In genomic region chr12:57088442-57089258, GRCh38 we compare ENCODE assay signal across 1 cellular context.
TF ChIP-seq lines count a peak whose summit lies in the region.

Gene NAB2, plus strand, starts transcription at chr12:57089114. Its CDS starts 158 bp downstream, at chr12:57089272.

TF ChIP-seq in GM12878, 131 proteins besides CTCF, POLR2A, EP300 and RAD21 (continued from another document and continues in another):
- TF ChIP-seq ZSCAN29 (IDR thresholded peaks at IDR 0.05) (no peak), MYB (IDR thresholded peaks at IDR 0.05; ENCODE audit: borderline replicate concordance, low read depth, low read length) (no peak), HDAC6 (IDR thresholded peaks at IDR 0.05; ENCODE audit: unreplicated experiment) (peak; percentile 57), BACH1 (IDR thresholded peaks at IDR 0.05; ENCODE audit: borderline replicate concordance) (peak; percentile 46; the same call in 1 of the 2 replicates), EZH2 (IDR thresholded peaks at IDR 0.05; ENCODE audit: borderline replicate concordance, control insufficient read depth, low read depth, low read length) (no peak), CREB1 (IDR thresholded peaks at IDR 0.05; ENCODE audit: low read depth) (no peak), CREM (IDR thresholded peaks at IDR 0.05; ENCODE audit: low read depth) (peak; percentile 50; the same call in 1 of the 2 replicates), ZNF274 (IDR thresholded peaks at IDR 0.05; ENCODE audit: insufficient read depth, insufficient read length) (no peak), RUNX3 (IDR thresholded peaks at IDR 0.05; ENCODE audit: low read length) (no peak), RCOR1 (conservative IDR thresholded peaks at IDR 0.05; ENCODE audit: low read depth, low read length) (no peak), MTA3 (IDR thresholded peaks at IDR 0.05; ENCODE audit: borderline replicate concordance, low read length) (no peak), PAX8 (IDR thresholded peaks at IDR 0.05) (no peak), KDM1A (IDR thresholded peaks at IDR 0.05; ENCODE audit: borderline replicate concordance) (no peak), EED (IDR thresholded peaks at IDR 0.05; ENCODE audit: low read depth) (no peak; the same call in 1 of the 2 replicates), TARDBP (IDR thresholded peaks at IDR 0.05; ENCODE audit: borderline replicate concordance) (0 out of 2 replicates have a peak, but pooled peaks have one; percentile 20), WRNIP1 (IDR thresholded peaks at IDR 0.05; ENCODE audit: borderline replicate concordance, low read depth, low read length) (no peak), YY1 (IDR thresholded peaks at IDR 0.05; ENCODE audit: low read depth, low read length) (peak; percentile 45; the same call in 1 of the 2 replicates), RBBP5 (conservative IDR thresholded peaks at IDR 0.05) (no peak), CBX3 (IDR thresholded peaks at IDR 0.05; ENCODE audit: borderline replicate concordance, low read depth) (no peak), USF2 (IDR thresholded peaks at IDR 0.05; ENCODE audit: borderline replicate concordance, low read depth, low read length) (peak; percentile 62), CBX5 (IDR thresholded peaks at IDR 0.05; ENCODE audit: low read depth) (no peak), BHLHE40 (IDR thresholded peaks at IDR 0.05; ENCODE audit: borderline replicate concordance in 1 of 2, low read depth in 2 of 2, low read length in 1 of 2) (peak; percentile 94 to 96), SPI1 (IDR thresholded peaks at IDR 0.05; ENCODE audit: borderline replicate concordance, insufficient read depth, low read depth, low read length) (no peak), CEBPB (IDR thresholded peaks at IDR 0.05; ENCODE audit: borderline replicate concordance in 1 of 2, low read depth in 2 of 2, low read length in 2 of 2) (no peak), CHD4 (IDR thresholded peaks at IDR 0.05) (no peak), KAT2A (conservative IDR thresholded peaks at IDR 0.05; ENCODE audit: control insufficient read depth, low read depth, low read length) (no peak), PAX5 (IDR thresholded peaks at IDR 0.05; ENCODE audit: borderline replicate concordance, low read depth, low read length) (peak; percentile 19; the same call in 1 of the 2 replicates), KLF5 (IDR thresholded peaks at IDR 0.05; ENCODE audit: partially characterized antibody) (peak; percentile 73)
- TF ChIP-seq, protein P1, sequence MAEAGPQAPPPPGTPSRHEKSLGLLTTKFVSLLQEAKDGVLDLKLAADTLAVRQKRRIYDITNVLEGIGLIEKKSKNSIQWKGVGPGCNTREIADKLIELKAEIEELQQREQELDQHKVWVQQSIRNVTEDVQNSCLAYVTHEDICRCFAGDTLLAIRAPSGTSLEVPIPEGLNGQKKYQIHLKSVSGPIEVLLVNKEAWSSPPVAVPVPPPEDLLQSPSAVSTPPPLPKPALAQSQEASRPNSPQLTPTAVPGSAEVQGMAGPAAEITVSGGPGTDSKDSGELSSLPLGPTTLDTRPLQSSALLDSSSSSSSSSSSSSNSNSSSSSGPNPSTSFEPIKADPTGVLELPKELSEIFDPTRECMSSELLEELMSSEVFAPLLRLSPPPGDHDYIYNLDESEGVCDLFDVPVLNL (IDR thresholded peaks at IDR 0.05; ENCODE audit: low read depth, low read length), result no peak
- TF ChIP-seq, protein P2, sequence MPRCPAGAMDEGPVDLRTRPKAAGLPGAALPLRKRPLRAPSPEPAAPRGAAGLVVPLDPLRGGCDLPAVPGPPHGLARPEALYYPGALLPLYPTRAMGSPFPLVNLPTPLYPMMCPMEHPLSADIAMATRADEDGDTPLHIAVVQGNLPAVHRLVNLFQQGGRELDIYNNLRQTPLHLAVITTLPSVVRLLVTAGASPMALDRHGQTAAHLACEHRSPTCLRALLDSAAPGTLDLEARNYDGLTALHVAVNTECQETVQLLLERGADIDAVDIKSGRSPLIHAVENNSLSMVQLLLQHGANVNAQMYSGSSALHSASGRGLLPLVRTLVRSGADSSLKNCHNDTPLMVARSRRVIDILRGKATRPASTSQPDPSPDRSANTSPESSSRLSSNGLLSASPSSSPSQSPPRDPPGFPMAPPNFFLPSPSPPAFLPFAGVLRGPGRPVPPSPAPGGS (IDR thresholded peaks at IDR 0.05; ENCODE audit: borderline replicate concordance, insufficient read depth, low read depth, low read length, poor library complexity, severe bottlenecking), result peak; percentile 12
- TF ChIP-seq, protein P3, sequence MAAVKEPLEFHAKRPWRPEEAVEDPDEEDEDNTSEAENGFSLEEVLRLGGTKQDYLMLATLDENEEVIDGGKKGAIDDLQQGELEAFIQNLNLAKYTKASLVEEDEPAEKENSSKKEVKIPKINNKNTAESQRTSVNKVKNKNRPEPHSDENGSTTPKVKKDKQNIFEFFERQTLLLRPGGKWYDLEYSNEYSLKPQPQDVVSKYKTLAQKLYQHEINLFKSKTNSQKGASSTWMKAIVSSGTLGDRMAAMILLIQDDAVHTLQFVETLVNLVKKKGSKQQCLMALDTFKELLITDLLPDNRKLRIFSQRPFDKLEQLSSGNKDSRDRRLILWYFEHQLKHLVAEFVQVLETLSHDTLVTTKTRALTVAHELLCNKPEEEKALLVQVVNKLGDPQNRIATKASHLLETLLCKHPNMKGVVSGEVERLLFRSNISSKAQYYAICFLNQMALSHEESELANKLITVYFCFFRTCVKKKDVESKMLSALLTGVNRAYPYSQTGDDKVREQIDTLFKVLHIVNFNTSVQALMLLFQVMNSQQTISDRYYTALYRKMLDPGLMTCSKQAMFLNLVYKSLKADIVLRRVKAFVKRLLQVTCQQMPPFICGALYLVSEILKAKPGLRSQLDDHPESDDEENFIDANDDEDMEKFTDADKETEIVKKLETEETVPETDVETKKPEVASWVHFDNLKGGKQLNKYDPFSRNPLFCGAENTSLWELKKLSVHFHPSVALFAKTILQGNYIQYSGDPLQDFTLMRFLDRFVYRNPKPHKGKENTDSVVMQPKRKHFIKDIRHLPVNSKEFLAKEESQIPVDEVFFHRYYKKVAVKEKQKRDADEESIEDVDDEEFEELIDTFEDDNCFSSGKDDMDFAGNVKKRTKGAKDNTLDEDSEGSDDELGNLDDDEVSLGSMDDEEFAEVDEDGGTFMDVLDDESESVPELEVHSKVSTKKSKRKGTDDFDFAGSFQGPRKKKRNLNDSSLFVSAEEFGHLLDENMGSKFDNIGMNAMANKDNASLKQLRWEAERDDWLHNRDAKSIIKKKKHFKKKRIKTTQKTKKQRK (IDR thresholded peaks at IDR 0.05; ENCODE audit: low read depth, low read length), result no peak
- TF ChIP-seq, protein P4, sequence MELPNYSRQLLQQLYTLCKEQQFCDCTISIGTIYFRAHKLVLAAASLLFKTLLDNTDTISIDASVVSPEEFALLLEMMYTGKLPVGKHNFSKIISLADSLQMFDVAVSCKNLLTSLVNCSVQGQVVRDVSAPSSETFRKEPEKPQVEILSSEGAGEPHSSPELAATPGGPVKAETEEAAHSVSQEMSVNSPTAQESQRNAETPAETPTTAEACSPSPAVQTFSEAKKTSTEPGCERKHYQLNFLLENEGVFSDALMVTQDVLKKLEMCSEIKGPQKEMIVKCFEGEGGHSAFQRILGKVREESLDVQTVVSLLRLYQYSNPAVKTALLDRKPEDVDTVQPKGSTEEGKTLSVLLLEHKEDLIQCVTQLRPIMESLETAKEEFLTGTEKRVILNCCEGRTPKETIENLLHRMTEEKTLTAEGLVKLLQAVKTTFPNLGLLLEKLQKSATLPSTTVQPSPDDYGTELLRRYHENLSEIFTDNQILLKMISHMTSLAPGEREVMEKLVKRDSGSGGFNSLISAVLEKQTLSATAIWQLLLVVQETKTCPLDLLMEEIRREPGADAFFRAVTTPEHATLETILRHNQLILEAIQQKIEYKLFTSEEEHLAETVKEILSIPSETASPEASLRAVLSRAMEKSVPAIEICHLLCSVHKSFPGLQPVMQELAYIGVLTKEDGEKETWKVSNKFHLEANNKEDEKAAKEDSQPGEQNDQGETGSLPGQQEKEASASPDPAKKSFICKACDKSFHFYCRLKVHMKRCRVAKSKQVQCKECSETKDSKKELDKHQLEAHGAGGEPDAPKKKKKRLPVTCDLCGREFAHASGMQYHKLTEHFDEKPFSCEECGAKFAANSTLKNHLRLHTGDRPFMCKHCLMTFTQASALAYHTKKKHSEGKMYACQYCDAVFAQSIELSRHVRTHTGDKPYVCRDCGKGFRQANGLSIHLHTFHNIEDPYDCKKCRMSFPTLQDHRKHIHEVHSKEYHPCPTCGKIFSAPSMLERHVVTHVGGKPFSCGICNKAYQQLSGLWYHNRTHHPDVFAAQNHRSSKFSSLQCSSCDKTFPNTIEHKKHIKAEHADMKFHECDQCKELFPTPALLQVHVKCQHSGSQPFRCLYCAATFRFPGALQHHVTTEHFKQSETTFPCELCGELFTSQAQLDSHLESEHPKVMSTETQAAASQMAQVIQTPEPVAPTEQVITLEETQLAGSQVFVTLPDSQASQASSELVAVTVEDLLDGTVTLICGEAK (IDR thresholded peaks at IDR 0.05; ENCODE audit: borderline replicate concordance), result no peak
- TF ChIP-seq, protein P5, sequence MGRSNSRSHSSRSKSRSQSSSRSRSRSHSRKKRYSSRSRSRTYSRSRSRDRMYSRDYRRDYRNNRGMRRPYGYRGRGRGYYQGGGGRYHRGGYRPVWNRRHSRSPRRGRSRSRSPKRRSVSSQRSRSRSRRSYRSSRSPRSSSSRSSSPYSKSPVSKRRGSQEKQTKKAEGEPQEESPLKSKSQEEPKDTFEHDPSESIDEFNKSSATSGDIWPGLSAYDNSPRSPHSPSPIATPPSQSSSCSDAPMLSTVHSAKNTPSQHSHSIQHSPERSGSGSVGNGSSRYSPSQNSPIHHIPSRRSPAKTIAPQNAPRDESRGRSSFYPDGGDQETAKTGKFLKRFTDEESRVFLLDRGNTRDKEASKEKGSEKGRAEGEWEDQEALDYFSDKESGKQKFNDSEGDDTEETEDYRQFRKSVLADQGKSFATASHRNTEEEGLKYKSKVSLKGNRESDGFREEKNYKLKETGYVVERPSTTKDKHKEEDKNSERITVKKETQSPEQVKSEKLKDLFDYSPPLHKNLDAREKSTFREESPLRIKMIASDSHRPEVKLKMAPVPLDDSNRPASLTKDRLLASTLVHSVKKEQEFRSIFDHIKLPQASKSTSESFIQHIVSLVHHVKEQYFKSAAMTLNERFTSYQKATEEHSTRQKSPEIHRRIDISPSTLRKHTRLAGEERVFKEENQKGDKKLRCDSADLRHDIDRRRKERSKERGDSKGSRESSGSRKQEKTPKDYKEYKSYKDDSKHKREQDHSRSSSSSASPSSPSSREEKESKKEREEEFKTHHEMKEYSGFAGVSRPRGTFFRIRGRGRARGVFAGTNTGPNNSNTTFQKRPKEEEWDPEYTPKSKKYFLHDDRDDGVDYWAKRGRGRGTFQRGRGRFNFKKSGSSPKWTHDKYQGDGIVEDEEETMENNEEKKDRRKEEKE (IDR thresholded peaks at IDR 0.05), result no peak
- TF ChIP-seq, protein P6, sequence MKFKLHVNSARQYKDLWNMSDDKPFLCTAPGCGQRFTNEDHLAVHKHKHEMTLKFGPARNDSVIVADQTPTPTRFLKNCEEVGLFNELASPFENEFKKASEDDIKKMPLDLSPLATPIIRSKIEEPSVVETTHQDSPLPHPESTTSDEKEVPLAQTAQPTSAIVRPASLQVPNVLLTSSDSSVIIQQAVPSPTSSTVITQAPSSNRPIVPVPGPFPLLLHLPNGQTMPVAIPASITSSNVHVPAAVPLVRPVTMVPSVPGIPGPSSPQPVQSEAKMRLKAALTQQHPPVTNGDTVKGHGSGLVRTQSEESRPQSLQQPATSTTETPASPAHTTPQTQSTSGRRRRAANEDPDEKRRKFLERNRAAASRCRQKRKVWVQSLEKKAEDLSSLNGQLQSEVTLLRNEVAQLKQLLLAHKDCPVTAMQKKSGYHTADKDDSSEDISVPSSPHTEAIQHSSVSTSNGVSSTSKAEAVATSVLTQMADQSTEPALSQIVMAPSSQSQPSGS (IDR thresholded peaks at IDR 0.05; ENCODE audit: low read length), result no peak
- TF ChIP-seq, protein P7, sequence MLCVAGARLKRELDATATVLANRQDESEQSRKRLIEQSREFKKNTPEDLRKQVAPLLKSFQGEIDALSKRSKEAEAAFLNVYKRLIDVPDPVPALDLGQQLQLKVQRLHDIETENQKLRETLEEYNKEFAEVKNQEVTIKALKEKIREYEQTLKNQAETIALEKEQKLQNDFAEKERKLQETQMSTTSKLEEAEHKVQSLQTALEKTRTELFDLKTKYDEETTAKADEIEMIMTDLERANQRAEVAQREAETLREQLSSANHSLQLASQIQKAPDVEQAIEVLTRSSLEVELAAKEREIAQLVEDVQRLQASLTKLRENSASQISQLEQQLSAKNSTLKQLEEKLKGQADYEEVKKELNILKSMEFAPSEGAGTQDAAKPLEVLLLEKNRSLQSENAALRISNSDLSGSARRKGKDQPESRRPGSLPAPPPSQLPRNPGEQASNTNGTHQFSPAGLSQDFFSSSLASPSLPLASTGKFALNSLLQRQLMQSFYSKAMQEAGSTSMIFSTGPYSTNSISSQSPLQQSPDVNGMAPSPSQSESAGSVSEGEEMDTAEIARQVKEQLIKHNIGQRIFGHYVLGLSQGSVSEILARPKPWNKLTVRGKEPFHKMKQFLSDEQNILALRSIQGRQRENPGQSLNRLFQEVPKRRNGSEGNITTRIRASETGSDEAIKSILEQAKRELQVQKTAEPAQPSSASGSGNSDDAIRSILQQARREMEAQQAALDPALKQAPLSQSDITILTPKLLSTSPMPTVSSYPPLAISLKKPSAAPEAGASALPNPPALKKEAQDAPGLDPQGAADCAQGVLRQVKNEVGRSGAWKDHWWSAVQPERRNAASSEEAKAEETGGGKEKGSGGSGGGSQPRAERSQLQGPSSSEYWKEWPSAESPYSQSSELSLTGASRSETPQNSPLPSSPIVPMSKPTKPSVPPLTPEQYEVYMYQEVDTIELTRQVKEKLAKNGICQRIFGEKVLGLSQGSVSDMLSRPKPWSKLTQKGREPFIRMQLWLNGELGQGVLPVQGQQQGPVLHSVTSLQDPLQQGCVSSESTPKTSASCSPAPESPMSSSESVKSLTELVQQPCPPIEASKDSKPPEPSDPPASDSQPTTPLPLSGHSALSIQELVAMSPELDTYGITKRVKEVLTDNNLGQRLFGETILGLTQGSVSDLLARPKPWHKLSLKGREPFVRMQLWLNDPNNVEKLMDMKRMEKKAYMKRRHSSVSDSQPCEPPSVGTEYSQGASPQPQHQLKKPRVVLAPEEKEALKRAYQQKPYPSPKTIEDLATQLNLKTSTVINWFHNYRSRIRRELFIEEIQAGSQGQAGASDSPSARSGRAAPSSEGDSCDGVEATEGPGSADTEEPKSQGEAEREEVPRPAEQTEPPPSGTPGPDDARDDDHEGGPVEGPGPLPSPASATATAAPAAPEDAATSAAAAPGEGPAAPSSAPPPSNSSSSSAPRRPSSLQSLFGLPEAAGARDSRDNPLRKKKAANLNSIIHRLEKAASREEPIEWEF (IDR thresholded peaks at IDR 0.05; ENCODE audit: insufficient replicate concordance, low read depth, low read length), result no peak
